In the genomic region with DNA sequence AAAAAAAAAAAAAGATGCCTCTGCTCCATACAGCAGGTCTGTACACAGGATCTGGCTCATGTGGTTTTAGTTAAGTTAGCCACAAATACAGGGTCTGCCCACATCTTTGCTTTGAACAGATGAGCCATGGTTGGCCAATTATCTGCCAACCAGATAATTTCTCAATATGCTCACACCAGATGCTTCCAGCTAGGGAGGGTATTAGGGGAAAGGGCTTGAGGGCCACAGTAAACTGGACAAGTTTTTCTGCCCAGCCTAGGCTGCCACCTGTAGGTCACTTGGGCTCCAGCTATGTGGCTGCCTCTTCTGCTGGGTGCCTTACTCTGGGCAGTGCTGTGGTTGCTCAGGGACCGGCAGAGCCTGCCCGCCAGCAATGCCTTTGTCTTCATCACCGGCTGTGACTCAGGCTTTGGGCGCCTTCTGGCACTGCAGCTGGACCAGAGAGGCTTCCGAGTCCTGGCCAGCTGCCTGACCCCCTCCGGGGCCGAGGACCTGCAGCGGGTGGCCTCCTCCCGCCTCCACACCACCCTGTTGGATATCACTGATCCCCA, we compare ENCODE assay signal across 8 cellular contexts. TPM values are rescaled to one million over a fixed set of nuclear protein-coding genes. Genes with fewer than 3 reads are reported as not detected.
A peak's percentile ranks its signal among the peaks of the same experiment; 100 is the strongest.
DNase-seq lines count a peak whose midpoint lies in the region; ATAC-seq and TF ChIP-seq lines count a peak whose summit lies in the region.

No MANE protein-coding gene starts in this region.

- peaks cover 10% of the 10 kb centered on the region for H3K36me3 Mint-ChIP-seq in natural killer cell

- TF ChIP-seq POLR2A in erythroblast (IDR thresholded peaks at IDR 0.05; ENCODE audit: low read length) = peak; percentile 19

- no peak overlapping the region for H2AFZ ChIP-seq in PC-3 (ENCODE audit: low read length)

- TF ChIP-seq CTCF in 22Rv1 (IDR thresholded peaks at IDR 0.05) (peak; percentile 89), GM12875 (IDR thresholded peaks at IDR 0.05; ENCODE audit: borderline replicate concordance, insufficient read depth, low read depth, low read length) (peak; percentile 24; the same call in 1 of the 2 replicates), PC-3 (conservative IDR thresholded peaks at IDR 0.05; ENCODE audit: low read depth, low read length) (peak; percentile 83), natural killer cell (IDR thresholded peaks at IDR 0.05) (no peak)

- H3K4me3 ChIP-seq in GM12875 (ENCODE audit: low read depth, low read length) (no peak overlapping the region), PC-3 (ENCODE audit: low read length) (peak overlapping the region; percentile 31; the same call in 1 of the 2 replicates)

- H3K27me3 Mint-ChIP-seq in natural killer cell (ENCODE audit: low read depth in 2 of 2) = no peaks in the 10 kb centered on the region

- no peaks in the 10 kb centered on the region for H3K9me3 Mint-ChIP-seq in natural killer cell

- peaks cover 21 to 41% of the 10 kb centered on the region in 2 donors for H3K4me1 Mint-ChIP-seq in natural killer cell

- BruUV-seq in PC-3 (replicated peaks; lab: Mats Ljungman, UMichigan) = no TSS peak

- H4K20me1 ChIP-seq in PC-3 (ENCODE audit: low read length) = no peaks in the 10 kb centered on the region

- peaks cover 23% of the 10 kb centered on the region for H3K36me3 ChIP-seq in PC-3 (ENCODE audit: low read depth, low read length)

- intact Hi-C loops in PC-3 (cut with micrococcal nuclease) = loop anchor here (1.0 kb wide), 2 partner anchors 40 to 61 kb away; a partner anchor contains a TSS
- intact Hi-C loops in natural killer cell (cut with micrococcal nuclease) = no loop called here

- H3K79me2 ChIP-seq in PC-3 (ENCODE audit: low read length) = no peaks in the 10 kb centered on the region; the same call in 1 of the 2 replicates

- DNase-seq in PC-3 = peak; percentile 98
- DNase-seq in erythroblast (lab: John Stamatoyannopoulos, UW) = peak; percentile 24 to 34
- DNase-seq in natural killer cell = no peak
- no peak for DNase-seq in putamen (ENCODE audit: low spot score)
- no peak for DNase-seq in NCI-H2227 treated with DMSO at 0.1 percent for 48 hours (lab: John Stamatoyannopoulos, UW)
- DNase-seq in stimulated activated CD4-positive, alpha-beta T cell treated with anti-CD3 and anti-CD28 coated beads, Interleukin-4, amount 100 ng/mL, for 24 hours = no peak

- H3K4me2 ChIP-seq in PC-3 (ENCODE audit: low read length) = peak overlapping the region; percentile 68

- H3K27ac ChIP-seq in 22Rv1 = peak overlapping the region; percentile 99
- H3K27ac ChIP-seq in PC-3 (ENCODE audit: low read length) = peak overlapping the region; percentile 52

- no peaks in the 10 kb centered on the region for H3K9me2 ChIP-seq in PC-3 (replicated peaks; ENCODE audit: low read length)

- H3K9me3 ChIP-seq in PC-3 (ENCODE audit: low read length) = no peaks in the 10 kb centered on the region

- H3K27me3 ChIP-seq in PC-3 (ENCODE audit: low read length) = no peaks in the 10 kb centered on the region

- H3K4me1 ChIP-seq in PC-3 (ENCODE audit: insufficient read depth, low read length) = peaks cover 64% of the 10 kb centered on the region

- ATAC-seq in PC-3 (peak; percentile 81), natural killer cell (peak in 2 of 3 donors; percentile 40 to 49)

- H3K4me3 Mint-ChIP-seq in natural killer cell = peak overlapping the region; percentile 13

- no peak overlapping the region for H3K9ac ChIP-seq in PC-3 (ENCODE audit: low read length)

- H3F3A ChIP-seq in PC-3 (ENCODE audit: low read length, unreplicated experiment) = no peaks in the 10 kb centered on the region

- peak overlapping the region in 1 of 2 donors; percentile 18 for H3K27ac Mint-ChIP-seq in natural killer cell

- POLR2A ChIA-PET in PC-3 (lab: Charles Lee; ENCODE audit: unreplicated experiment) = interaction anchor here (0.5 to 1.7 kb wide), 3 partner anchors 9 to 639 kb away, joined by 3 to 18 read pairs (median 3); a partner anchor contains a TSS

- CTCF ChIA-PET in PC-3 (lab: Charles Lee) = interaction anchor here (1.2 to 2.9 kb wide), 4 partner anchors 9 to 39 kb away, joined by 3 to 50 read pairs (median 16); partner anchors contain the start of gene CD63

RNA-seq across cellular contexts. Expression of gene RDH5, which starts 0.8 kb away (rescaled TPM):
- 4.6 and 5.1 TPM in 2 replicates for total RNA-seq in PC-3 (2014; rRNA removed)
- 10 to 100 TPM in 2 of 3 donors, 1 to 10 TPM in 1; 9.6 to 19.0 (median 10.1) TPM for total RNA-seq in natural killer cell

RNA-seq across cellular contexts. Expression of gene BLOC1S1, which starts 5.1 kb away (rescaled TPM):
- total RNA-seq in PC-3 (2014; rRNA removed) (63.5 and 90.8 TPM in 2 replicates), natural killer cell (10 to 100 TPM; 75.8 to 83.7 (median 81.0) TPM)

RNA-seq across cellular contexts. Expression of gene CD63, which starts 7.8 kb away (rescaled TPM):
- total RNA-seq in PC-3 (2014; rRNA removed) (784 and 869 TPM in 2 replicates), natural killer cell (100 to 1,000 TPM; 296 to 441 (median 319) TPM)

RNA-seq across cellular contexts. Expression of gene ITGA7, which starts 13.3 kb away (rescaled TPM):
- total RNA-seq in PC-3 (2014; rRNA removed) (4.4 and 9.7 TPM in 2 replicates), natural killer cell (1 to 10 TPM; 2.8 to 4.6 (median 4.3) TPM)

RNA-seq across cellular contexts. Expression of gene GDF11, which starts 22.0 kb away (rescaled TPM):
- 7.1 and 17.4 TPM in 2 replicates for total RNA-seq in PC-3 (2014; rRNA removed)
- total RNA-seq in natural killer cell = 10 to 100 TPM in 2 of 3 donors, 1 to 10 TPM in 1; 9.2 to 12.1 (median 10.2) TPM

Comparison
In these comparisons a context has a peak if more than half of its experiments do, and no peak if none do; other contexts are left out.
1. DNase-seq: peak in PC-3 (single experiment) and erythroblast (2 of 2); none in natural killer cell (single experiment), putamen (single experiment), NCI-H2227 treated with DMSO at 0.1 percent for 48 hours (single experiment) and stimulated activated CD4-positive, alpha-beta T cell treated with anti-CD3 and anti-CD28 coated beads, Interleukin-4, amount 100 ng/mL, for 24 hours (single experiment).